In genomic region chr3:50627407-50628051, GRCh38 we compare ENCODE assay signal across 6 cellular contexts. TPM values are rescaled to one million over a fixed set of nuclear protein-coding genes. Genes with fewer than 3 reads are reported as not detected.
DNase-seq lines count a peak whose midpoint lies in the region; TF ChIP-seq lines count a peak whose summit lies in the region.

No MANE protein-coding gene starts in this region.

- peak overlapping the region; percentile 60 for H2AK5ac ChIP-seq in neuronal stem cell (ENCODE audit: low read depth, low read length)

- TF ChIP-seq CTCF in AG04450 (IDR thresholded peaks at IDR 0.05; ENCODE audit: low read depth, low read length) (peak; percentile 39; the same call in 1 of the 2 replicates), uterus (IDR thresholded peaks at IDR 0.05) (no peak)

- H3K9ac ChIP-seq in neuronal stem cell (ENCODE audit: low read depth, low read length, poor library complexity): peak overlapping the region; percentile 45

- POLR2A ChIA-PET in AG04450 (lab: Yijun Ruan, JAX): interaction anchor here (0.6 kb wide), 2 partner anchors 10 to 33 kb away, joined by 4 to 6 read pairs; no protein-coding TSS in a partner anchor

- intact Hi-C loops in uterus (cut with DNase I; ENCODE audit: low total_unique reads): no loop called here

- H3K23ac ChIP-seq in neuronal stem cell (ENCODE audit: low read depth, low read length, poor library complexity): no peak overlapping the region

- H3K4me3 ChIP-seq in AG04450 (ENCODE audit: low read depth, low read length) (no peak overlapping the region), neuronal stem cell (ENCODE audit: low read length in 2 of 2) (no peak overlapping the region), uterus (no peak overlapping the region)

- H3K79me1 ChIP-seq in neuronal stem cell (ENCODE audit: low read depth, low read length): peaks cover 10% of the 10 kb centered on the region

- TF ChIP-seq POLR2A in uterus (IDR thresholded peaks at IDR 0.05): no peak

- H3K4me2 ChIP-seq in neuronal stem cell (ENCODE audit: insufficient read depth, low read length, poor library complexity, severe bottlenecking): no peak overlapping the region

- no peak for DNase-seq in AG04450 (ENCODE audit: low read depth, low spot score)
- peak; percentile 76 for DNase-seq in HS-5 (ENCODE audit: low read depth)
- DNase-seq in astrocyte of the hippocampus (ENCODE audit: low read depth, low spot score): peak; percentile 79
- no peak for DNase-seq in neuronal stem cell (ENCODE audit: low spot score)
- no peak for DNase-seq in NCI-H1105 treated with DMSO at 0.1 percent for 48 hours (lab: John Stamatoyannopoulos, UW)
- no peak for DNase-seq in uterus

- H3K27me3 ChIP-seq in AG04450 (ENCODE audit: control insufficient read depth, insufficient read depth, low read length) (no peaks in the 10 kb centered on the region), neuronal stem cell (ENCODE audit: control insufficient read depth in 3 of 3, insufficient read depth in 3 of 3, low read depth in 1 of 3, low read length in 3 of 3) (no peaks in the 10 kb centered on the region), uterus (no peaks in the 10 kb centered on the region)

- no peak overlapping the region for H2AFZ ChIP-seq in neuronal stem cell (ENCODE audit: low read length)

- no peak overlapping the region for H3K27ac ChIP-seq in AG04450 (ENCODE audit: low read depth, low read length)
- H3K27ac ChIP-seq in neuronal stem cell (replicated peaks; ENCODE audit: low read length): no peak overlapping the region
- H3K27ac ChIP-seq in uterus: no peak overlapping the region

- H2BK120ac ChIP-seq in neuronal stem cell (ENCODE audit: low read depth, low read length): no peak overlapping the region

- H3K9me3 ChIP-seq in AG04450 (ENCODE audit: control insufficient read depth, insufficient read depth, low read length) (no peaks in the 10 kb centered on the region), neuronal stem cell (replicated peaks in 1 of 2; ENCODE audit: control insufficient read depth in 2 of 2, insufficient read depth in 1 of 2, low read depth in 1 of 2, low read length in 2 of 2) (no peaks in the 10 kb centered on the region), uterus (no peaks in the 10 kb centered on the region)

- H2BK5ac ChIP-seq in neuronal stem cell (ENCODE audit: low read length): peak overlapping the region; percentile 35

- H3K36me3 ChIP-seq in neuronal stem cell (replicated peaks in 1 of 2; ENCODE audit: control insufficient read depth in 2 of 2, insufficient read depth in 2 of 2, low read length in 2 of 2) (peaks cover 0 to 12% of the 10 kb centered on the region in 2 donors), uterus (no peaks in the 10 kb centered on the region)

- peak overlapping the region; percentile 84 for H2BK12ac ChIP-seq in neuronal stem cell (ENCODE audit: low read length)

- H2BK15ac ChIP-seq in neuronal stem cell (ENCODE audit: low read length): no peak overlapping the region

- peak overlapping the region; percentile 82 for H4K91ac ChIP-seq in neuronal stem cell (ENCODE audit: low read depth, low read length, poor library complexity)

- peak overlapping the region; percentile 7 for H3K4ac ChIP-seq in neuronal stem cell (ENCODE audit: low read length)

- peak overlapping the region; percentile 68 for H3K18ac ChIP-seq in neuronal stem cell (ENCODE audit: low read length)

- CTCF ChIA-PET in AG04450 (lab: Charles Lee): interaction anchor here (1.4 to 4.8 kb wide), 2 partner anchors 12 to 473 kb away, joined by 5 to 22 read pairs; partner anchors contain the start of gene MAPKAPK3

- no CpG with 5 or more reads among the region's 6 CpGs for WGBS in neuronal stem cell (ENCODE audit: extremely low coverage in 2 of 2, insufficient read length in 2 of 2, insufficient replicate concordance in 1 of 2), 2 donors

- no peak overlapping the region for H4K8ac ChIP-seq in neuronal stem cell (ENCODE audit: low read depth, low read length)

- peaks cover 4 to 47% of the 10 kb centered on the region in 2 donors for H3K4me1 ChIP-seq in neuronal stem cell (ENCODE audit: control insufficient read depth in 2 of 2, insufficient read depth in 1 of 2, low read depth in 1 of 2, low read length in 2 of 2)
- peaks cover 0 to 5% of the 10 kb centered on the region in 2 donors for H3K4me1 ChIP-seq in uterus

- H3K14ac ChIP-seq in neuronal stem cell (ENCODE audit: low read length): peak overlapping the region; percentile 39

RNA-seq across cellular contexts. Expression of gene MAPKAPK3, which starts 10.6 kb away (rescaled TPM):
- polyA plus RNA-seq in AG04450 (2011; rRNA removed): 35.7 and 42.3 TPM in 2 replicates
- polyA minus RNA-seq in AG04450 (2011; rRNA and poly(A)+ RNA removed): 32.2 and 38.3 TPM in 2 replicates
- polyA plus RNA-seq in neuronal stem cell (2013, experiment 1 of 2): 90.3 TPM
- polyA plus RNA-seq in neuronal stem cell (2013, experiment 2 of 2): 89.0 TPM
- 10 to 100 TPM; 22.0 to 39.1 (median 29.0) TPM for total RNA-seq in uterus

RNA-seq across cellular contexts. Expression of gene CISH, which starts 16.0 kb away (rescaled TPM):
- polyA plus RNA-seq in AG04450 (2011; rRNA removed): 2.4 and 4.1 TPM in 2 replicates
- 6.1 and 6.2 TPM in 2 replicates for polyA minus RNA-seq in AG04450 (2011; rRNA and poly(A)+ RNA removed)
- polyA plus RNA-seq in neuronal stem cell (2013, experiment 1 of 2): 2.1 TPM
- 2.1 TPM for polyA plus RNA-seq in neuronal stem cell (2013, experiment 2 of 2)
- 10 to 100 TPM in 1 of 4 donors, 1 to 10 TPM in 2, not detected in 1; 2.1 to 12.3 (median 5.6) TPM for total RNA-seq in uterus

RNA-seq across cellular contexts. Expression of gene DOCK3, which starts 47.2 kb away (rescaled TPM):
- polyA plus RNA-seq in AG04450 (2011; rRNA removed): 0.07 and 0.10 TPM in 2 replicates
- 0.13 and 0.18 TPM in 2 replicates for polyA minus RNA-seq in AG04450 (2011; rRNA and poly(A)+ RNA removed)
- 5.7 TPM for polyA plus RNA-seq in neuronal stem cell (2013, experiment 1 of 2)
- polyA plus RNA-seq in neuronal stem cell (2013, experiment 2 of 2): 6.0 TPM
- 1 to 10 TPM in 1 of 4 donors, under 1 TPM in 3; under 0.01 to 1.6 (median 0.46) TPM for total RNA-seq in uterus

RNA-seq across cellular contexts. Expression of gene HEMK1, which starts 58.2 kb away (rescaled TPM):
- 12.1 and 15.5 TPM in 2 replicates for polyA plus RNA-seq in AG04450 (2011; rRNA removed)
- 14.6 and 17.3 TPM in 2 replicates for polyA minus RNA-seq in AG04450 (2011; rRNA and poly(A)+ RNA removed)
- polyA plus RNA-seq in neuronal stem cell (2013, experiment 1 of 2): 15.5 TPM
- polyA plus RNA-seq in neuronal stem cell (2013, experiment 2 of 2): 15.1 TPM
- total RNA-seq in uterus: 10 to 100 TPM in 2 of 4 donors, 1 to 10 TPM in 1, under 1 TPM in 1; 0.77 to 26.5 (median 11.4) TPM

RNA-seq across cellular contexts. Expression of gene C3orf18, which starts 60.0 kb away (rescaled TPM):
- polyA plus RNA-seq in AG04450 (2011; rRNA removed): 10.0 and 11.7 TPM in 2 replicates
- 10.3 and 11.9 TPM in 2 replicates for polyA minus RNA-seq in AG04450 (2011; rRNA and poly(A)+ RNA removed)
- polyA plus RNA-seq in neuronal stem cell (2013, experiment 1 of 2): 9.9 TPM
- 9.3 TPM for polyA plus RNA-seq in neuronal stem cell (2013, experiment 2 of 2)
- 10 to 100 TPM in 3 of 4 donors, 1 to 10 TPM in 1; 7.1 to 21.0 (median 20.7) TPM for total RNA-seq in uterus

Comparison
In these comparisons a context has a peak if more than half of its experiments do, and no peak if none do; other contexts are left out.
1. DNase-seq: peak in HS-5 (single experiment) and astrocyte of the hippocampus (single experiment); none in AG04450 (single experiment), neuronal stem cell (single experiment), NCI-H1105 treated with DMSO at 0.1 percent for 48 hours (single experiment) and uterus (0 of 2).